In the genomic region with DNA sequence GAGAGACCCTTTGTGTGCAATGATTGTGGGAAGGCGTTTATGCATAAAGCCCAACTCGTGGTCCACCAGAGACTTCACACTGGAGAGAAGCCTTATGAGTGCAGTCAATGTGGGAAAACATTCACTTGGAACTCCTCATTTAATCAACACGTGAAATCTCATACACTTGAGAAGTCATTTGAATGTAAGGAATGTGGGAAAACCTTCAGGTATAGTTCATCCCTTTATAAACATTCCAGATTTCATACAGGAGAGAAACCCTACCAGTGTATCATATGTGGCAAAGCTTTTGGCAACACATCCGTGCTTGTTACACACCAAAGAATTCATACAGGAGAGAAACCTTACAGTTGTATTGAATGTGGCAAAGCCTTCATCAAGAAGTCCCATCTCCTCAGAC, we compare ENCODE assay signal across 2 cellular contexts.
TF ChIP-seq lines count a peak whose summit lies in the region.

No MANE protein-coding gene starts in this region.

TF ChIP-seq in HEK293, 187 proteins besides CTCF, POLR2A, EP300 and RAD21:
- TF ChIP-seq ZNF266 (tag by site-specific recombination; IDR thresholded peaks at IDR 0.05; ENCODE audit: low read depth) (no peak), SETDB1 (IDR thresholded peaks at IDR 0.05; ENCODE audit: insufficient read length, low read length) (peak; percentile 95)

TF ChIP-seq in K562, 482 proteins besides CTCF, POLR2A, EP300 and RAD21 (continues in another document):
- no peak for TF ChIP-seq ZNF134 (CRISPR knock-in tag; conservative IDR thresholded peaks at IDR 0.05)
- peak; percentile 87 for TF ChIP-seq TRIM28 (IDR thresholded peaks at IDR 0.05)
- TF ChIP-seq, protein P1, sequence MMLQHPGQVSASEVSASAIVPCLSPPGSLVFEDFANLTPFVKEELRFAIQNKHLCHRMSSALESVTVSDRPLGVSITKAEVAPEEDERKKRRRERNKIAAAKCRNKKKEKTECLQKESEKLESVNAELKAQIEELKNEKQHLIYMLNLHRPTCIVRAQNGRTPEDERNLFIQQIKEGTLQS (IDR thresholded peaks at IDR 0.05): no peak
- TF ChIP-seq, protein P1 (CRISPR knock-in tag; conservative IDR thresholded peaks at IDR 0.05): no peak
- TF ChIP-seq MAZ (CRISPR knock-in tag; conservative IDR thresholded peaks at IDR 0.05 in 1 of 2, IDR thresholded peaks at IDR 0.05 in 1 of 2): no peak
- no peak for TF ChIP-seq HNRNPL (IDR thresholded peaks at IDR 0.05; ENCODE audit: low read depth, low read length)
- no peak for TF ChIP-seq TAF7 (tag; IDR thresholded peaks at IDR 0.05)
- TF ChIP-seq HDAC2 (IDR thresholded peaks at IDR 0.05): no peak
- peak in 1 of 2 experiments; percentile 35; a peak in 1 of 4 replicates for TF ChIP-seq TEAD1 (CRISPR knock-in tag; IDR thresholded peaks at IDR 0.05)
- peak; percentile 64 for TF ChIP-seq TEAD2 (tag; IDR thresholded peaks at IDR 0.05)
- peak in 1 of 2 experiments; percentile 21; a peak in 1 of 4 replicates for TF ChIP-seq TRIM24 (IDR thresholded peaks at IDR 0.05)
- no peak for TF ChIP-seq HMGN3 (IDR thresholded peaks at IDR 0.05; ENCODE audit: borderline replicate concordance, extremely low read depth, insufficient read length, low read depth, low read length)
- no peak for TF ChIP-seq COPS2 (conservative IDR thresholded peaks at IDR 0.05)
- TF ChIP-seq MCM3 (IDR thresholded peaks at IDR 0.05): no peak
- no peak for TF ChIP-seq CCAR2 (IDR thresholded peaks at IDR 0.05; ENCODE audit: low read depth, low read length)
- TF ChIP-seq, protein P2, sequence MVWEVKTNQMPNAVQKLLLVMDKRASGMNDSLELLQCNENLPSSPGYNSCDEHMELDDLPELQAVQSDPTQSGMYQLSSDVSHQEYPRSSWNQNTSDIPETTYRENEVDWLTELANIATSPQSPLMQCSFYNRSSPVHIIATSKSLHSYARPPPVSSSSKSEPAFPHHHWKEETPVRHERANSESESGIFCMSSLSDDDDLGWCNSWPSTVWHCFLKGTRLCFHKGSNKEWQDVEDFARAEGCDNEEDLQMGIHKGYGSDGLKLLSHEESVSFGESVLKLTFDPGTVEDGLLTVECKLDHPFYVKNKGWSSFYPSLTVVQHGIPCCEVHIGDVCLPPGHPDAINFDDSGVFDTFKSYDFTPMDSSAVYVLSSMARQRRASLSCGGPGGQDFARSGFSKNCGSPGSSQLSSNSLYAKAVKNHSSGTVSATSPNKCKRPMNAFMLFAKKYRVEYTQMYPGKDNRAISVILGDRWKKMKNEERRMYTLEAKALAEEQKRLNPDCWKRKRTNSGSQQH (CRISPR knock-in tag; IDR thresholded peaks at IDR 0.05): no peak
- no peak for TF ChIP-seq KAT2B (IDR thresholded peaks at IDR 0.05; ENCODE audit: low read depth, low read length)
- TF ChIP-seq, protein P3, sequence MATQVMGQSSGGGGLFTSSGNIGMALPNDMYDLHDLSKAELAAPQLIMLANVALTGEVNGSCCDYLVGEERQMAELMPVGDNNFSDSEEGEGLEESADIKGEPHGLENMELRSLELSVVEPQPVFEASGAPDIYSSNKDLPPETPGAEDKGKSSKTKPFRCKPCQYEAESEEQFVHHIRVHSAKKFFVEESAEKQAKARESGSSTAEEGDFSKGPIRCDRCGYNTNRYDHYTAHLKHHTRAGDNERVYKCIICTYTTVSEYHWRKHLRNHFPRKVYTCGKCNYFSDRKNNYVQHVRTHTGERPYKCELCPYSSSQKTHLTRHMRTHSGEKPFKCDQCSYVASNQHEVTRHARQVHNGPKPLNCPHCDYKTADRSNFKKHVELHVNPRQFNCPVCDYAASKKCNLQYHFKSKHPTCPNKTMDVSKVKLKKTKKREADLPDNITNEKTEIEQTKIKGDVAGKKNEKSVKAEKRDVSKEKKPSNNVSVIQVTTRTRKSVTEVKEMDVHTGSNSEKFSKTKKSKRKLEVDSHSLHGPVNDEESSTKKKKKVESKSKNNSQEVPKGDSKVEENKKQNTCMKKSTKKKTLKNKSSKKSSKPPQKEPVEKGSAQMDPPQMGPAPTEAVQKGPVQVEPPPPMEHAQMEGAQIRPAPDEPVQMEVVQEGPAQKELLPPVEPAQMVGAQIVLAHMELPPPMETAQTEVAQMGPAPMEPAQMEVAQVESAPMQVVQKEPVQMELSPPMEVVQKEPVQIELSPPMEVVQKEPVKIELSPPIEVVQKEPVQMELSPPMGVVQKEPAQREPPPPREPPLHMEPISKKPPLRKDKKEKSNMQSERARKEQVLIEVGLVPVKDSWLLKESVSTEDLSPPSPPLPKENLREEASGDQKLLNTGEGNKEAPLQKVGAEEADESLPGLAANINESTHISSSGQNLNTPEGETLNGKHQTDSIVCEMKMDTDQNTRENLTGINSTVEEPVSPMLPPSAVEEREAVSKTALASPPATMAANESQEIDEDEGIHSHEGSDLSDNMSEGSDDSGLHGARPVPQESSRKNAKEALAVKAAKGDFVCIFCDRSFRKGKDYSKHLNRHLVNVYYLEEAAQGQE (CRISPR knock-in tag; IDR thresholded peaks at IDR 0.05; ENCODE audit: low read depth): no peak
- no peak for TF ChIP-seq POLR3G (IDR thresholded peaks at IDR 0.05; ENCODE audit: extremely low read depth, insufficient read length, insufficient replicate concordance)
- no peak for TF ChIP-seq PHB (CRISPR knock-in tag; IDR thresholded peaks at IDR 0.05)
- peak; percentile 44; the same call in 1 of the 2 replicates for TF ChIP-seq TEAD4 (IDR thresholded peaks at IDR 0.05; ENCODE audit: low read length)
- TF ChIP-seq TEAD4 (CRISPR knock-in tag; IDR thresholded peaks at IDR 0.05; ENCODE audit: borderline replicate concordance): no peak
- no peak for TF ChIP-seq ZNF263 (CRISPR knock-in tag; IDR thresholded peaks at IDR 0.05; ENCODE audit: borderline replicate concordance)
- TF ChIP-seq ZNF507 (tag; conservative IDR thresholded peaks at IDR 0.05): no peak
- TF ChIP-seq SOX6 (IDR thresholded peaks at IDR 0.05): 0 out of 2 replicates have a peak, but pooled peaks have one; percentile 17
- peak in 1 of 2 experiments; percentile 84; a peak in 2 of 3 replicates for TF ChIP-seq CBX3 (IDR thresholded peaks at IDR 0.05; ENCODE audit: borderline replicate concordance in 1 of 2, low read length in 2 of 2)
- TF ChIP-seq XRCC3 (IDR thresholded peaks at IDR 0.05): 0 out of 2 replicates have a peak, but pooled peaks have one; percentile 34
- TF ChIP-seq, protein P4, sequence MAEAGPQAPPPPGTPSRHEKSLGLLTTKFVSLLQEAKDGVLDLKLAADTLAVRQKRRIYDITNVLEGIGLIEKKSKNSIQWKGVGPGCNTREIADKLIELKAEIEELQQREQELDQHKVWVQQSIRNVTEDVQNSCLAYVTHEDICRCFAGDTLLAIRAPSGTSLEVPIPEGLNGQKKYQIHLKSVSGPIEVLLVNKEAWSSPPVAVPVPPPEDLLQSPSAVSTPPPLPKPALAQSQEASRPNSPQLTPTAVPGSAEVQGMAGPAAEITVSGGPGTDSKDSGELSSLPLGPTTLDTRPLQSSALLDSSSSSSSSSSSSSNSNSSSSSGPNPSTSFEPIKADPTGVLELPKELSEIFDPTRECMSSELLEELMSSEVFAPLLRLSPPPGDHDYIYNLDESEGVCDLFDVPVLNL (CRISPR knock-in tag; IDR thresholded peaks at IDR 0.05; ENCODE audit: low read depth): no peak
- TF ChIP-seq, protein P5, sequence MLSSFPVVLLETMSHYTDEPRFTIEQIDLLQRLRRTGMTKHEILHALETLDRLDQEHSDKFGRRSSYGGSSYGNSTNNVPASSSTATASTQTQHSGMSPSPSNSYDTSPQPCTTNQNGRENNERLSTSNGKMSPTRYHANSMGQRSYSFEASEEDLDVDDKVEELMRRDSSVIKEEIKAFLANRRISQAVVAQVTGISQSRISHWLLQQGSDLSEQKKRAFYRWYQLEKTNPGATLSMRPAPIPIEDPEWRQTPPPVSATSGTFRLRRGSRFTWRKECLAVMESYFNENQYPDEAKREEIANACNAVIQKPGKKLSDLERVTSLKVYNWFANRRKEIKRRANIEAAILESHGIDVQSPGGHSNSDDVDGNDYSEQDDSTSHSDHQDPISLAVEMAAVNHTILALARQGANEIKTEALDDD (IDR thresholded peaks at IDR 0.05): no peak
- no peak for TF ChIP-seq GABPA (tag; conservative IDR thresholded peaks at IDR 0.05; ENCODE audit: low read depth)
- peak; percentile 67 for TF ChIP-seq RBM25 (IDR thresholded peaks at IDR 0.05; ENCODE audit: low read depth, low read length, severe bottlenecking)
- TF ChIP-seq SIX5 (IDR thresholded peaks at IDR 0.05; ENCODE audit: borderline replicate concordance in 1 of 2, insufficient read depth in 1 of 2, low read depth in 1 of 2, low read length in 2 of 2): no peak
- peak; percentile 98 for TF ChIP-seq ZNF75A (CRISPR knock-in tag; IDR thresholded peaks at IDR 0.05)
- TF ChIP-seq, protein P6, sequence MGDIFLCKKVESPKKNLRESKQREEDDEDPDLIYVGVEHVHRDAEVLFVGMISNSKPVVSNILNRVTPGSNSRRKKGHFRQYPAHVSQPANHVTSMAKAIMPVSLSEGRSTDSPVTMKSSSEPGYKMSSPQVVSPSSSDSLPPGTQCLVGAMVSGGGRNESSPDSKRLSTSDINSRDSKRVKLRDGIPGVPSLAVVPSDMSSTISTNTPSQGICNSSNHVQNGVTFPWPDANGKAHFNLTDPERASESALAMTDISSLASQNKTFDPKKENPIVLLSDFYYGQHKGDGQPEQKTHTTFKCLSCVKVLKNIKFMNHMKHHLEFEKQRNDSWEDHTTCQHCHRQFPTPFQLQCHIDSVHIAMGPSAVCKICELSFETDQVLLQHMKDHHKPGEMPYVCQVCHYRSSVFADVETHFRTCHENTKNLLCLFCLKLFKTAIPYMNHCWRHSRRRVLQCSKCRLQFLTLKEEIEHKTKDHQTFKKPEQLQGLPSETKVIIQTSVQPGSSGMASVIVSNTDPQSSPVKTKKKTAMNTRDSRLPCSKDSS (IDR thresholded peaks at IDR 0.05; ENCODE audit: low read depth, partially characterized antibody): peak; percentile 73
- TF ChIP-seq ZNF3 (CRISPR knock-in tag; IDR thresholded peaks at IDR 0.05): 0 out of 2 replicates have a peak, but pooled peaks have one; percentile 46
- TF ChIP-seq, protein P7, sequence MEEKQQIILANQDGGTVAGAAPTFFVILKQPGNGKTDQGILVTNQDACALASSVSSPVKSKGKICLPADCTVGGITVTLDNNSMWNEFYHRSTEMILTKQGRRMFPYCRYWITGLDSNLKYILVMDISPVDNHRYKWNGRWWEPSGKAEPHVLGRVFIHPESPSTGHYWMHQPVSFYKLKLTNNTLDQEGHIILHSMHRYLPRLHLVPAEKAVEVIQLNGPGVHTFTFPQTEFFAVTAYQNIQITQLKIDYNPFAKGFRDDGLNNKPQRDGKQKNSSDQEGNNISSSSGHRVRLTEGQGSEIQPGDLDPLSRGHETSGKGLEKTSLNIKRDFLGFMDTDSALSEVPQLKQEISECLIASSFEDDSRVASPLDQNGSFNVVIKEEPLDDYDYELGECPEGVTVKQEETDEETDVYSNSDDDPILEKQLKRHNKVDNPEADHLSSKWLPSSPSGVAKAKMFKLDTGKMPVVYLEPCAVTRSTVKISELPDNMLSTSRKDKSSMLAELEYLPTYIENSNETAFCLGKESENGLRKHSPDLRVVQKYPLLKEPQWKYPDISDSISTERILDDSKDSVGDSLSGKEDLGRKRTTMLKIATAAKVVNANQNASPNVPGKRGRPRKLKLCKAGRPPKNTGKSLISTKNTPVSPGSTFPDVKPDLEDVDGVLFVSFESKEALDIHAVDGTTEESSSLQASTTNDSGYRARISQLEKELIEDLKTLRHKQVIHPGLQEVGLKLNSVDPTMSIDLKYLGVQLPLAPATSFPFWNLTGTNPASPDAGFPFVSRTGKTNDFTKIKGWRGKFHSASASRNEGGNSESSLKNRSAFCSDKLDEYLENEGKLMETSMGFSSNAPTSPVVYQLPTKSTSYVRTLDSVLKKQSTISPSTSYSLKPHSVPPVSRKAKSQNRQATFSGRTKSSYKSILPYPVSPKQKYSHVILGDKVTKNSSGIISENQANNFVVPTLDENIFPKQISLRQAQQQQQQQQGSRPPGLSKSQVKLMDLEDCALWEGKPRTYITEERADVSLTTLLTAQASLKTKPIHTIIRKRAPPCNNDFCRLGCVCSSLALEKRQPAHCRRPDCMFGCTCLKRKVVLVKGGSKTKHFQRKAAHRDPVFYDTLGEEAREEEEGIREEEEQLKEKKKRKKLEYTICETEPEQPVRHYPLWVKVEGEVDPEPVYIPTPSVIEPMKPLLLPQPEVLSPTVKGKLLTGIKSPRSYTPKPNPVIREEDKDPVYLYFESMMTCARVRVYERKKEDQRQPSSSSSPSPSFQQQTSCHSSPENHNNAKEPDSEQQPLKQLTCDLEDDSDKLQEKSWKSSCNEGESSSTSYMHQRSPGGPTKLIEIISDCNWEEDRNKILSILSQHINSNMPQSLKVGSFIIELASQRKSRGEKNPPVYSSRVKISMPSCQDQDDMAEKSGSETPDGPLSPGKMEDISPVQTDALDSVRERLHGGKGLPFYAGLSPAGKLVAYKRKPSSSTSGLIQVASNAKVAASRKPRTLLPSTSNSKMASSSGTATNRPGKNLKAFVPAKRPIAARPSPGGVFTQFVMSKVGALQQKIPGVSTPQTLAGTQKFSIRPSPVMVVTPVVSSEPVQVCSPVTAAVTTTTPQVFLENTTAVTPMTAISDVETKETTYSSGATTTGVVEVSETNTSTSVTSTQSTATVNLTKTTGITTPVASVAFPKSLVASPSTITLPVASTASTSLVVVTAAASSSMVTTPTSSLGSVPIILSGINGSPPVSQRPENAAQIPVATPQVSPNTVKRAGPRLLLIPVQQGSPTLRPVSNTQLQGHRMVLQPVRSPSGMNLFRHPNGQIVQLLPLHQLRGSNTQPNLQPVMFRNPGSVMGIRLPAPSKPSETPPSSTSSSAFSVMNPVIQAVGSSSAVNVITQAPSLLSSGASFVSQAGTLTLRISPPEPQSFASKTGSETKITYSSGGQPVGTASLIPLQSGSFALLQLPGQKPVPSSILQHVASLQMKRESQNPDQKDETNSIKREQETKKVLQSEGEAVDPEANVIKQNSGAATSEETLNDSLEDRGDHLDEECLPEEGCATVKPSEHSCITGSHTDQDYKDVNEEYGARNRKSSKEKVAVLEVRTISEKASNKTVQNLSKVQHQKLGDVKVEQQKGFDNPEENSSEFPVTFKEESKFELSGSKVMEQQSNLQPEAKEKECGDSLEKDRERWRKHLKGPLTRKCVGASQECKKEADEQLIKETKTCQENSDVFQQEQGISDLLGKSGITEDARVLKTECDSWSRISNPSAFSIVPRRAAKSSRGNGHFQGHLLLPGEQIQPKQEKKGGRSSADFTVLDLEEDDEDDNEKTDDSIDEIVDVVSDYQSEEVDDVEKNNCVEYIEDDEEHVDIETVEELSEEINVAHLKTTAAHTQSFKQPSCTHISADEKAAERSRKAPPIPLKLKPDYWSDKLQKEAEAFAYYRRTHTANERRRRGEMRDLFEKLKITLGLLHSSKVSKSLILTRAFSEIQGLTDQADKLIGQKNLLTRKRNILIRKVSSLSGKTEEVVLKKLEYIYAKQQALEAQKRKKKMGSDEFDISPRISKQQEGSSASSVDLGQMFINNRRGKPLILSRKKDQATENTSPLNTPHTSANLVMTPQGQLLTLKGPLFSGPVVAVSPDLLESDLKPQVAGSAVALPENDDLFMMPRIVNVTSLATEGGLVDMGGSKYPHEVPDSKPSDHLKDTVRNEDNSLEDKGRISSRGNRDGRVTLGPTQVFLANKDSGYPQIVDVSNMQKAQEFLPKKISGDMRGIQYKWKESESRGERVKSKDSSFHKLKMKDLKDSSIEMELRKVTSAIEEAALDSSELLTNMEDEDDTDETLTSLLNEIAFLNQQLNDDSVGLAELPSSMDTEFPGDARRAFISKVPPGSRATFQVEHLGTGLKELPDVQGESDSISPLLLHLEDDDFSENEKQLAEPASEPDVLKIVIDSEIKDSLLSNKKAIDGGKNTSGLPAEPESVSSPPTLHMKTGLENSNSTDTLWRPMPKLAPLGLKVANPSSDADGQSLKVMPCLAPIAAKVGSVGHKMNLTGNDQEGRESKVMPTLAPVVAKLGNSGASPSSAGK (IDR thresholded peaks at IDR 0.05): no peak
- TF ChIP-seq SMAD1 (IDR thresholded peaks at IDR 0.05; ENCODE audit: low read depth, low read length, partially characterized antibody): no peak
- TF ChIP-seq NEUROD1 (IDR thresholded peaks at IDR 0.05; ENCODE audit: borderline replicate concordance, low read depth, low read length, partially characterized antibody): no peak
- TF ChIP-seq ZNF444 (CRISPR knock-in tag; IDR thresholded peaks at IDR 0.05): no peak
